Comparison of ENCODE assay signal across 14 cellular contexts in the genomic region with DNA sequence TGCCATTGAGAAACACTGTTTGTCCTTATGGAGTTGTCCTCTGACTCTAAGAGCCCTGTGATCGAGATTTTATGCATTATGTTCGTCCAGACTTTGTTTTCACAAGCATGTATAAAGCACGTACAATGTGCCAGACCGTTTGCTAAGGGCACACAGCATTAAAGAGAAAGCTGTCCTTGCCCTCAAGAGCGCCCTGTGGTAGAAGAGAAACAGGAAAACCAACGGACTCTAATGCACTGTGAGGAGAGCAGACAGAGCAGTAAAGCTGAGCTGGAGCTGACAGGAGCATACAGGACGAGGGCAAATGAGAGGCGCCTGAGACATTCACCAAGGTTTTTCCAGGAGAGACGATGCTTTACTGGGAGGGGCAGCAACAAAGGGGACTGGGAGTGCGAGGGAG.
DNase-seq lines count a peak whose midpoint lies in the region; ATAC-seq and TF ChIP-seq lines count a peak whose summit lies in the region.
"Had no signal": no experiment of that assay in that cellular context is flagged by ENCODE, and none has a peak within 500 bp of the region (broad histone marks: within the 10 kb centered on the region; RNA-seq: fewer than 3 reads in every experiment).

No MANE protein-coding gene starts in this region.

- no peak overlapping the region for H3K27ac ChIP-seq in duodenal mucosa (ENCODE audit: low read depth, low read length)
- H3K27ac ChIP-seq in spleen: peak overlapping the region; percentile 38 to 85 (median 80)
- H3K27ac ChIP-seq: A549 had no signal

- H3K4me3 ChIP-seq in duodenal mucosa (ENCODE audit: low read depth in 1 of 2, low read length in 2 of 2) (peak overlapping the region; percentile 36 to 62), spleen (peak overlapping the region in 2 of 8 donors; percentile 17 to 23)
- H3K4me3 ChIP-seq: A549 had no signal

- H3K9me3 ChIP-seq in duodenal mucosa (ENCODE audit: control insufficient read depth in 1 of 2, low read length in 2 of 2) (no peaks in the 10 kb centered on the region), spleen (no peaks in the 10 kb centered on the region)
- H3K9me3 ChIP-seq: A549 had no signal

- 12 to 25% (median 18%) methylated on average over 10 of the region's 10 CpGs for WGBS in spleen, 5 donors

- H3K4me1 ChIP-seq in duodenal mucosa (ENCODE audit: control insufficient read depth in 1 of 2, insufficient read depth in 2 of 2, low read length in 2 of 2) (peaks cover 8 to 16% of the 10 kb centered on the region in 2 donors), spleen (peaks cover 21 to 81% (median 55%) of the 10 kb centered on the region in 6 donors)
- H3K4me1 ChIP-seq: A549 had no signal

- DNase-seq in NOMO-1 treated with DMSO at 0.1 percent for 48 hours (lab: John Stamatoyannopoulos, UW; ENCODE audit: unreplicated experiment) (peak; percentile 52), NOMO-1 (lab: John Stamatoyannopoulos, UW; ENCODE audit: unreplicated experiment in 2 of 2) (no peak), spleen (no peak), NAMALWA (ENCODE audit: low spot score) (no peak), NCI-H187 (lab: John Stamatoyannopoulos, UW) (no peak), D341Med (ENCODE audit: low spot score) (no peak)
- DNase-seq: activated CD4-positive, CD25-positive, alpha-beta regulatory T cell treated with anti-CD3 and anti-CD28 coated beads, Interleukin-2, amount 50 U/mL, for 72 hours; effector CD4-positive, alpha-beta T cell; naive B cell; NCI-H2171; stimulated activated naive CD4-positive, alpha-beta T cell had no signal

- no peaks in the 10 kb centered on the region for H3K27me3 ChIP-seq in duodenal mucosa (ENCODE audit: control insufficient read depth in 1 of 2, insufficient read depth in 2 of 2, low read length in 2 of 2)
- no peaks in the 10 kb centered on the region for H3K27me3 ChIP-seq in spleen (replicated peaks in 1 of 7)

- intact Hi-C loops in spleen (cut with DNase I; ENCODE audit: low total_unique reads): no loop called here

- ATAC-seq in HG02763 (IDR thresholded peaks at IDR 0.05; ENCODE audit: unreplicated experiment): peak; percentile 63
- ATAC-seq: A549 had no signal

- H3K9ac ChIP-seq in duodenal mucosa (ENCODE audit: low read depth in 1 of 2, low read length in 2 of 2): no peak overlapping the region

- H3K36me3 ChIP-seq in duodenal mucosa (ENCODE audit: control insufficient read depth in 1 of 2, insufficient read depth in 2 of 2, low read length in 2 of 2) (no peaks in the 10 kb centered on the region), spleen (peaks cover 0 to 21% (median 0%) of the 10 kb centered on the region in 6 donors)

- TF ChIP-seq CTCF in spleen (IDR thresholded peaks at IDR 0.05 in 8 of 11, conservative IDR thresholded peaks at IDR 0.05 in 3 of 11): no peak

- no peak for TF ChIP-seq POLR2A in spleen (IDR thresholded peaks at IDR 0.05)
